Comparison of ENCODE assay signal across 11 cellular contexts in genomic region chr9:76817489-76817888, GRCh38. TPM values are rescaled to one million over a fixed set of nuclear protein-coding genes. Genes with fewer than 3 reads are reported as not detected.
DNase-seq lines count a peak whose midpoint lies in the region; ATAC-seq and TF ChIP-seq lines count a peak whose summit lies in the region.
"Had no signal": no experiment of that assay in that cellular context is flagged by ENCODE, and none has a peak within 500 bp of the region (broad histone marks: within the 10 kb centered on the region; RNA-seq: fewer than 3 reads in every experiment).

No MANE protein-coding gene starts in this region.

- no peak overlapping the region for H3K9ac ChIP-seq in colonic mucosa (ENCODE audit: low read depth in 2 of 2, low read length in 2 of 2)

- peaks cover 2% of the 10 kb centered on the region for H3K4me1 Mint-ChIP-seq in progenitor cell of endocrine pancreas (ENCODE audit: low read depth)
- H3K4me1 Mint-ChIP-seq: memory B cell had no signal

- TF ChIP-seq CTCF in colonic mucosa (IDR thresholded peaks at IDR 0.05) (no peak), mucosa of descending colon (IDR thresholded peaks at IDR 0.05) (no peak), progenitor cell of endocrine pancreas (IDR thresholded peaks at IDR 0.05; ENCODE audit: unreplicated experiment) (no peak)

- H3K4me3 ChIP-seq in colonic mucosa, result no peak overlapping the region
- no peak overlapping the region for H3K4me3 ChIP-seq in mucosa of descending colon

- no peaks in the 10 kb centered on the region for H3K27me3 ChIP-seq in colonic mucosa

- intact Hi-C loops in colonic mucosa (cut with DNase I) (no loop called here), mucosa of descending colon (cut with DNase I, micrococcal nuclease) (loop anchor here in 1 of 2 donors (10.0 kb wide), 1 partner anchor 337 kb away; no protein-coding TSS in a partner anchor)

- H3K27ac Mint-ChIP-seq in progenitor cell of endocrine pancreas, result no peak overlapping the region
- H3K27ac Mint-ChIP-seq: memory B cell, WTC11 had no signal

- ATAC-seq in mucosa of descending colon, result peak; percentile 63

- DNase-seq in A172 (ENCODE audit: low spot score), result peak; percentile 86
- peak; percentile 53 for DNase-seq in HT1080 (ENCODE audit: low read depth)
- DNase-seq in colonic mucosa, result no peak
- no peak for DNase-seq in mucosa of descending colon
- no peak for DNase-seq in progenitor cell of endocrine pancreas (ENCODE audit: low spot score, unreplicated experiment)
- no peak for DNase-seq in NCI-H2171 (lab: John Stamatoyannopoulos, UW)
- DNase-seq in NCI-H2227 treated with DMSO at 0.1 percent for 48 hours (lab: John Stamatoyannopoulos, UW), result no peak
- DNase-seq in stimulated activated CD4-positive, alpha-beta T cell treated with anti-CD3 and anti-CD28 coated beads, Interleukin-4, amount 100 ng/mL, for 24 hours, result no peak
- DNase-seq: activated effector memory CD4-positive, alpha-beta T cell treated with Interleukin-2 at 50 U/mL for 16 hours had no signal

- H3K9me3 ChIP-seq in colonic mucosa (no peaks in the 10 kb centered on the region), mucosa of descending colon (no peaks in the 10 kb centered on the region)

- H3K36me3 Mint-ChIP-seq in progenitor cell of endocrine pancreas (ENCODE audit: insufficient read depth), result no peaks in the 10 kb centered on the region
- H3K36me3 Mint-ChIP-seq: memory B cell, WTC11 had no signal

- H3K27ac ChIP-seq in colonic mucosa, result peak overlapping the region; percentile 30

- peaks cover 22% of the 10 kb centered on the region for H3K27me3 Mint-ChIP-seq in progenitor cell of endocrine pancreas
- H3K27me3 Mint-ChIP-seq: memory B cell had no signal

- H3K36me3 ChIP-seq in colonic mucosa, result no peaks in the 10 kb centered on the region
- H3K36me3 ChIP-seq in mucosa of descending colon (ENCODE audit: low read depth), result no peaks in the 10 kb centered on the region

- H3K4me1 ChIP-seq in colonic mucosa, result no peaks in the 10 kb centered on the region
- no peaks in the 10 kb centered on the region for H3K4me1 ChIP-seq in mucosa of descending colon (ENCODE audit: low read depth)

- no peak overlapping the region for H3K4me3 Mint-ChIP-seq in progenitor cell of endocrine pancreas (ENCODE audit: low read depth)
- H3K4me3 Mint-ChIP-seq: memory B cell, WTC11 had no signal

- no peaks in the 10 kb centered on the region for H3K9me3 Mint-ChIP-seq in progenitor cell of endocrine pancreas (ENCODE audit: low read depth)
- H3K9me3 Mint-ChIP-seq: memory B cell, WTC11 had no signal

RNA-seq across cellular contexts. Expression of gene PCA3, which starts 53.3 kb away (rescaled TPM):
- total RNA-seq in A172 (2014; rRNA removed; shearing (Covaris generic)), result not detected in 2 replicates
- total RNA-seq in HT1080 (2014; rRNA removed; shearing (Covaris generic)), result not detected in 2 replicates
- polyA plus RNA-seq in HT1080 (2015; cell fraction: cytosol; rRNA removed), result not detected in 2 replicates
- polyA plus RNA-seq in HT1080 (2015; cell fraction: nucleus; rRNA removed), result 0.18 TPM in 1 of 2 replicates, not detected in the other
- not detected for total RNA-seq in colonic mucosa
- total RNA-seq in mucosa of descending colon, result under 1 TPM in 1 of 3 donors, not detected in 2; 0.38 TPM
- total RNA-seq in progenitor cell of endocrine pancreas, result 0.22 and 0.31 TPM in 2 replicates
- total RNA-seq: WTC11 had no signal

Comparison
In these comparisons a context has a peak if more than half of its experiments do, and no peak if none do; other contexts are left out.
1. DNase-seq: peak in A172 (single experiment) and HT1080 (single experiment); none in colonic mucosa (single experiment), mucosa of descending colon (0 of 3), progenitor cell of endocrine pancreas (single experiment), NCI-H2171 (single experiment), NCI-H2227 treated with DMSO at 0.1 percent for 48 hours (single experiment) and stimulated activated CD4-positive, alpha-beta T cell treated with anti-CD3 and anti-CD28 coated beads, Interleukin-4, amount 100 ng/mL, for 24 hours (single experiment).